In the genomic region with DNA sequence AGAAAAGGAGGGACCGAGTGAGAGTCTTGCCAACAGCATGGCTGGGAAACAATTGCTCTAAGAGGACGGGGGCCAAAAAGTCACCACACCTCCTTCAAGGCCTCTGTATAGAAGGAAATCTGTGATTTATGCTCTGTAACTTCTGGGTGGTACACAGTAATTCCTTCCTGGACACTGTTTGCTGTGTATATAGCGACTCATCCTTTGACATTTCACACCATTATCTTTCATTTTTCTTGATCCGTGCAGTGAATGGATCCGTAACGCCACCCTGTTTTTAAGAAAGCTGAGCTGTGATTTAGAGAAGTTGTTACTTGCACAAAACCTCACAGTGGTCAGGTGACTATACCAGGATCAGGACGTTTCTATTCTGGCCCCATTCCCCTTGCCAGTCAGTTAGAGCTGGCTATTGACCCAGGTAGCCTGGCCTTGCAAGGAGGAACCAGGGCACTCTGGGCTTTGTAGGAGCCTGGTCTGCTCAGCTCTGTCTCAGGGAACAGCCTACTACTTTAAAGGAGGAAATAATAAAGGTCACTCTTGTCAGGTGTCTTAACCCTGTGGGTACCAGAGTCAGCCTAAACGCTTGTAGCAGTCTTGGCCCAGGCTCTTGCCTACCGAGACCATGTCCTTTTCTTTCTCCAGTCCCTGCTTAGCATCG, we compare ENCODE assay signal across 12 cellular contexts.
A peak's percentile ranks its signal among the peaks of the same experiment; 100 is the strongest.
DNase-seq lines count a peak whose midpoint lies in the region; ATAC-seq and TF ChIP-seq lines count a peak whose summit lies in the region.
"Had no signal": no experiment of that assay in that cellular context is flagged by ENCODE, and none has a peak within 500 bp of the region (broad histone marks: within the 10 kb centered on the region; RNA-seq: fewer than 3 reads in every experiment).

No MANE protein-coding gene starts in this region.

- DNase-seq in Caco-2 (peak in 1 of 2 experiments; percentile 18), Panc1 (ENCODE audit: low read depth, low spot score) (no peak), fibroblast of mammary gland (ENCODE audit: low read depth) (peak; percentile 11), ovary (no peak), HK-2 (ENCODE audit: unreplicated experiment) (no peak), NCI-H1694 treated with DMSO at 0.1 percent for 48 hours (lab: John Stamatoyannopoulos, UW) (no peak), hippocampal formation (lab: John Stamatoyannopoulos, UW) (no peak)
- DNase-seq: activated naive CD8-positive, alpha-beta T cell treated with anti-CD3 and anti-CD28 coated beads for 36 hours; HFFc6 had no signal

- peak overlapping the region; percentile 90 for H3K27ac Mint-ChIP-seq in Caco-2 (ENCODE audit: unreplicated experiment)
- H3K27ac Mint-ChIP-seq: activated naive CD8-positive, alpha-beta T cell treated with anti-CD3 and anti-CD28 coated beads for 36 hours; HFFc6 had no signal

- no peaks in the 10 kb centered on the region for H3K9me3 Mint-ChIP-seq in Caco-2 (ENCODE audit: unreplicated experiment)
- H3K9me3 Mint-ChIP-seq: activated naive CD8-positive, alpha-beta T cell treated with anti-CD3 and anti-CD28 coated beads for 36 hours; HFFc6 had no signal

- no peaks in the 10 kb centered on the region for H3K27me3 Mint-ChIP-seq in Caco-2 (ENCODE audit: insufficient read depth, unreplicated experiment)
- H3K27me3 Mint-ChIP-seq: activated naive CD8-positive, alpha-beta T cell treated with anti-CD3 and anti-CD28 coated beads for 36 hours had no signal

- peak overlapping the region; percentile 64 for H3K4me3 Mint-ChIP-seq in Caco-2 (ENCODE audit: unreplicated experiment)
- H3K4me3 Mint-ChIP-seq: activated naive CD8-positive, alpha-beta T cell treated with anti-CD3 and anti-CD28 coated beads for 36 hours; HFFc6 had no signal

- TF ChIP-seq POLR2A in ovary (IDR thresholded peaks at IDR 0.05), result no peak

- POLR2A ChIA-PET in Caco-2 (lab: Charles Lee) (interaction anchor here (0.6 to 1.3 kb wide), 2 partner anchors 25 to 46 kb away, joined by 3 read pairs; no protein-coding TSS in a partner anchor), Panc1 (lab: Charles Lee) (no interaction called here)

- H3K27me3 ChIP-seq in Caco-2 (replicated peaks; ENCODE audit: control insufficient read depth, insufficient read depth, low read length), result no peaks in the 10 kb centered on the region
- H3K27me3 ChIP-seq in Panc1 (ENCODE audit: control insufficient read depth, insufficient read depth, low read length), result no peaks in the 10 kb centered on the region
- no peaks in the 10 kb centered on the region for H3K27me3 ChIP-seq in ovary
- H3K27me3 ChIP-seq: BLaER1 treated with 17β-estradiol and CSF1 and Interleukin-3, amounts not matched to agents 10 nM and 100 nM had no signal

- no TSS peak for BruUV-seq in Caco-2 (replicated peaks; lab: Mats Ljungman, UMichigan)
- no TSS peak for BruUV-seq in Panc1 (replicated peaks; lab: Mats Ljungman, UMichigan)

- no peak for ATAC-seq in Panc1
- no peak for ATAC-seq in GM21717 (IDR thresholded peaks at IDR 0.05; ENCODE audit: unreplicated experiment)

- H3K4me1 ChIP-seq in Caco-2, result peaks cover 66% of the 10 kb centered on the region
- H3K4me1 ChIP-seq in Panc1 (ENCODE audit: control insufficient read depth, insufficient read depth, low read length), result no peaks in the 10 kb centered on the region
- H3K4me1 ChIP-seq in ovary (ENCODE audit: insufficient read depth), result peaks cover 26% of the 10 kb centered on the region

- H3K4me3 ChIP-seq in Caco-2 (ENCODE audit: low read depth, low read length) (no peak overlapping the region), Panc1 (ENCODE audit: low read depth in 2 of 2, low read length in 2 of 2) (no peak overlapping the region), fibroblast of mammary gland (ENCODE audit: control insufficient read depth, low read depth, low read length) (no peak overlapping the region), ovary (no peak overlapping the region)
- H3K4me3 ChIP-seq: BLaER1 treated with 17β-estradiol and CSF1 and Interleukin-3, amounts not matched to agents 10 nM and 100 nM had no signal

- TF ChIP-seq EP300 in ovary (IDR thresholded peaks at IDR 0.05), result no peak

- H3K36me3 ChIP-seq in Caco-2 (ENCODE audit: control insufficient read depth, insufficient read depth, low read length) (no peaks in the 10 kb centered on the region), Panc1 (ENCODE audit: control insufficient read depth, insufficient read depth, low read length) (no peaks in the 10 kb centered on the region), ovary (no peaks in the 10 kb centered on the region)
- H3K36me3 ChIP-seq: BLaER1 treated with 17β-estradiol and CSF1 and Interleukin-3, amounts not matched to agents 10 nM and 100 nM had no signal

- H3K27ac ChIP-seq in Panc1 (ENCODE audit: low read length), result peak overlapping the region; percentile 17; the same call in 1 of the 2 replicates
- peak overlapping the region; percentile 49 to 50 for H3K27ac ChIP-seq in ovary
- H3K27ac ChIP-seq: BLaER1 treated with 17β-estradiol and CSF1 and Interleukin-3, amounts not matched to agents 10 nM and 100 nM; HL-60 had no signal

- TF ChIP-seq CTCF in Caco-2 (IDR thresholded peaks at IDR 0.05; ENCODE audit: insufficient read depth in 1 of 2, low read depth in 1 of 2, low read length in 1 of 2, severe bottlenecking in 1 of 2, unreplicated experiment in 1 of 2) (no peak), Panc1 (IDR thresholded peaks at IDR 0.05) (no peak), fibroblast of mammary gland (conservative IDR thresholded peaks at IDR 0.05; ENCODE audit: control insufficient read depth, insufficient read depth, low read depth, low read length) (no peak), ovary (IDR thresholded peaks at IDR 0.05) (no peak)

- in situ Hi-C loops in Panc1 (cut with HindIII; ENCODE audit: low pct_unique_long_range_greater_than_20kb, low sequenced_read_pairs), result no loop called here

- CTCF ChIA-PET in Caco-2 (lab: Charles Lee) (interaction anchor here (0.6 to 2.2 kb wide), 8 partner anchors 19 to 172 kb away, joined by 3 to 16 read pairs (median 8); partner anchors contain the start of gene CGNL1), Panc1 (lab: Charles Lee) (no interaction called here)

- H3K9me3 ChIP-seq in Caco-2 (no peaks in the 10 kb centered on the region), Panc1 (ENCODE audit: control insufficient read depth, insufficient read depth, low read depth, low read length) (no peaks in the 10 kb centered on the region), ovary (no peaks in the 10 kb centered on the region)
- H3K9me3 ChIP-seq: BLaER1 treated with 17β-estradiol and CSF1 and Interleukin-3, amounts not matched to agents 10 nM and 100 nM had no signal

- intact Hi-C loops in Caco-2 (cut with micrococcal nuclease; ENCODE audit: unreplicated experiment) (no loop called here), Panc1 (cut with micrococcal nuclease; ENCODE audit: unreplicated experiment) (no loop called here), ovary (cut with DNase I) (no loop called here)

- peaks cover 10% of the 10 kb centered on the region for H3K36me3 Mint-ChIP-seq in Caco-2 (ENCODE audit: insufficient read depth, unreplicated experiment)
- H3K36me3 Mint-ChIP-seq: activated naive CD8-positive, alpha-beta T cell treated with anti-CD3 and anti-CD28 coated beads for 36 hours had no signal

- 72 to 74% (median 72%) methylated on average over 10 of the region's 10 CpGs for WGBS in ovary, 3 donors

- H3K4me1 Mint-ChIP-seq in Caco-2 (ENCODE audit: low read depth, unreplicated experiment), result peaks cover 60% of the 10 kb centered on the region
- H3K4me1 Mint-ChIP-seq: activated naive CD8-positive, alpha-beta T cell treated with anti-CD3 and anti-CD28 coated beads for 36 hours had no signal
